ENCODE assay signal across 8 cellular contexts in genomic region chr11:18012314-18012905, GRCh38. TPM values are rescaled to one million over a fixed set of nuclear protein-coding genes. Genes with fewer than 3 reads are reported as not detected.
DNase-seq lines count a peak whose midpoint lies in the region; ATAC-seq and TF ChIP-seq lines count a peak whose summit lies in the region.

No MANE protein-coding gene starts in this region.

- H3K27me3 ChIP-seq in Panc1 (ENCODE audit: control insufficient read depth, insufficient read depth, low read length) (peaks cover 7% of the 10 kb centered on the region; the same call in 1 of the 2 replicates), breast epithelium (no peaks in the 10 kb centered on the region), skeletal muscle tissue (ENCODE audit: control insufficient read depth in 3 of 3, insufficient read depth in 3 of 3, low read length in 3 of 3) (no peaks in the 10 kb centered on the region)

- POLR2A ChIA-PET in GM10248 (lab: Yijun Ruan, JAX): no interaction called here
- POLR2A ChIA-PET in Panc1 (lab: Charles Lee): interaction anchor here (1.3 kb wide), 1 partner anchor 13 kb away, joined by 4 read pairs; no protein-coding TSS in a partner anchor

- ATAC-seq in HG02884 (IDR thresholded peaks at IDR 0.05; ENCODE audit: unreplicated experiment) (peak; percentile 2), Panc1 (peak; percentile 29)

- no peaks in the 10 kb centered on the region for H3K9me3 ChIP-seq in Panc1 (ENCODE audit: control insufficient read depth, insufficient read depth, low read depth, low read length)
- no peaks in the 10 kb centered on the region for H3K9me3 ChIP-seq in breast epithelium
- H3K9me3 ChIP-seq in skeletal muscle tissue (ENCODE audit: control insufficient read depth in 3 of 3, low read length in 3 of 3): no peaks in the 10 kb centered on the region

- TF ChIP-seq CTCF in GM10248 (IDR thresholded peaks at IDR 0.05; ENCODE audit: control extremely low read depth, extremely low read depth, low read depth, missing control alignments) (no peak), Panc1 (IDR thresholded peaks at IDR 0.05) (no peak), breast epithelium (IDR thresholded peaks at IDR 0.05) (no peak)

- CTCF ChIA-PET in GM10248 (lab: Yijun Ruan, JAX) (interaction anchor here (0.6 kb wide), 1 partner anchor 9 kb away, joined by 3 read pairs; no protein-coding TSS in a partner anchor), Panc1 (lab: Charles Lee) (no interaction called here)

- H3K9ac ChIP-seq in skeletal muscle tissue (ENCODE audit: low read depth in 1 of 3, low read length in 3 of 3): peak overlapping the region; percentile 76 to 87 (median 86)

- in situ Hi-C loops in Panc1 (cut with HindIII; ENCODE audit: low pct_unique_long_range_greater_than_20kb, low sequenced_read_pairs): no loop called here

- H3K4me1 ChIP-seq in Panc1 (ENCODE audit: control insufficient read depth, insufficient read depth, low read length) (peaks cover 9% of the 10 kb centered on the region; the same call in 1 of the 2 replicates), breast epithelium (no peaks in the 10 kb centered on the region), skeletal muscle tissue (ENCODE audit: control insufficient read depth in 3 of 3, insufficient read depth in 3 of 3, low read length in 3 of 3) (peaks cover 6 to 21% (median 14%) of the 10 kb centered on the region in 3 donors)

- H3K36me3 ChIP-seq in Panc1 (ENCODE audit: control insufficient read depth, insufficient read depth, low read length) (no peaks in the 10 kb centered on the region), breast epithelium (no peaks in the 10 kb centered on the region), skeletal muscle tissue (ENCODE audit: control insufficient read depth in 3 of 3, insufficient read depth in 3 of 3, low read length in 3 of 3) (no peaks in the 10 kb centered on the region)

- DNase-seq in GM10248 (ENCODE audit: extremely low spot score) (peak; percentile 30), Panc1 (ENCODE audit: low read depth, low spot score) (no peak), breast epithelium (ENCODE audit: low spot score in 2 of 2) (no peak), iris pigment epithelial cell (ENCODE audit: low read depth) (peak; percentile 30), GM19240 (ENCODE audit: insufficient read length, low spot score) (no peak), NCI-H1436 treated with DMSO at 0.1 percent for 48 hours (lab: John Stamatoyannopoulos, UW) (no peak)

- intact Hi-C loops in Panc1 (cut with micrococcal nuclease; ENCODE audit: unreplicated experiment) (loop anchor here (5.0 kb wide), 1 partner anchor 90 kb away; no protein-coding TSS in a partner anchor), breast epithelium (cut with DNase I; ENCODE audit: low total_unique reads) (no loop called here)

- H3K4me3 ChIP-seq in Panc1 (ENCODE audit: low read depth in 2 of 2, low read length in 2 of 2): peak overlapping the region; percentile 88 to 96
- H3K4me3 ChIP-seq in breast epithelium: peak overlapping the region; percentile 73 to 78 (median 74)
- H3K4me3 ChIP-seq in skeletal muscle tissue (ENCODE audit: low read length in 3 of 3): peak overlapping the region; percentile 69 to 96 (median 92)

- no peak for TF ChIP-seq POLR2A in breast epithelium (IDR thresholded peaks at IDR 0.05)

- H3K27ac ChIP-seq in Panc1 (ENCODE audit: low read length) (peak overlapping the region; percentile 66), breast epithelium (peak overlapping the region; percentile 86 to 93), skeletal muscle tissue (ENCODE audit: low read depth, low read length) (peak overlapping the region; percentile 78)

- no TSS peak for BruUV-seq in Panc1 (replicated peaks; lab: Mats Ljungman, UMichigan)

RNA-seq across cellular contexts. Expression of gene SERGEF, which starts 0.4 kb away (rescaled TPM):
- 35.5 TPM for total RNA-seq in Panc1 (2021; ENCODE audit: unreplicated experiment)
- 36.6 TPM for polyA plus RNA-seq in Panc1 (2012; ENCODE audit: insufficient read length)
- total RNA-seq in breast epithelium: 10 to 100 TPM; 31.8 to 47.5 (median 41.9) TPM
- 16.2 TPM for total RNA-seq in skeletal muscle tissue

RNA-seq across cellular contexts. Expression of gene TPH1, which starts 33.7 kb away (rescaled TPM):
- 0.05 TPM for total RNA-seq in Panc1 (2021; ENCODE audit: unreplicated experiment)
- polyA plus RNA-seq in Panc1 (2012; ENCODE audit: insufficient read length): not detected
- total RNA-seq in breast epithelium: 1 to 10 TPM in 2 of 3 donors, under 1 TPM in 1; 0.64 to 2.6 (median 1.2) TPM
- total RNA-seq in skeletal muscle tissue: under 0.01 TPM

Comparison
In these comparisons a context has a peak if more than half of its experiments do, and no peak if none do; other contexts are left out.
1. DNase-seq: peak in GM10248 (single experiment) and iris pigment epithelial cell (single experiment); none in Panc1 (single experiment), breast epithelium (0 of 2), GM19240 (single experiment) and NCI-H1436 treated with DMSO at 0.1 percent for 48 hours (single experiment).
2. Peak in every context shown above with its lines, with median percentiles within 50 percentile points of each other: H3K27ac ChIP-seq and H3K4me3 ChIP-seq.